In the genomic region with DNA sequence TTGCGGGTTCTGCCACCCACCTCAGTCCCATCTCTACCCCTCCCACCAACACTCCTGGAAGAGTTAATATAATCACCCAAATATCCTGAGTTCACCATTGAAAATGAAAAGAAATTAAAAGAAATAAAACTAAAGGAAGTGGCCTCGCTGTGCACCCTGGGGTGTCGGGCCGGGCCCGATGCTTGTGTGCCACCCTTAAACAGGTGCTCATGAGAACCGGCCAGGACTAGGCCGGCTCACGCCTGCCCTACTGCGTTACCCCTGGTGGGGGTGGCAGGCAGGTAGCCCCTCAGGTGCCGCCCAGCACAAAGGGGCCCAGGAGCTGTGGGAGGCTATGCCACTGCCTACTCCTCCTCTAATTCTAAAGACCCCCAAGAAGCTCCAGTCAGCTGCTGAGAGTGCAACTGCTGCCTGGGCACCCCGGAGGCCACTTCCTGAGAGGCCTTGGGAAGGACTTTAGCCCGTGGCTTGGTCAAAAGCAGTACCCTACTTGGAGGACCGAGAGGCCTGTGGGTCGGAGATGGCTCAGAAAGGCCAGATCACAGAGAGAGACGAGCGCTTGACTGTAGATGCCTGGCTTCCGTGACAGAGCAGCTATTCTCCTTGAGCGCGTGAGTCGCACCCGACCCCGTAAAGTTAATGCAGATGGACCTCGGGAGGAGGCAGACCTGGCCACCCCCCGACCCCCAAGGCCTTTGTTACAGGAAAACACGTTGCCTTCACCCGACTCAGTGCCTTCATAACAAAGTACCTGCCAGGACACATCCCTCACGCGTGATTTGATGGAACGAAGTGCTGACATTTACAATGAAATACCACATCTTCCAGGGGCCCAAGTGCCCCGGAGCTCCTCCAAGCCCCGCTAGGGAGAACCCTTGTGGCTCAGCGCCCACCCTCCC, we compare ENCODE assay signal across 15 cellular contexts. TPM values are rescaled to one million over a fixed set of nuclear protein-coding genes. Genes with fewer than 3 reads are reported as not detected.
DNase-seq lines count a peak whose midpoint lies in the region; ATAC-seq and TF ChIP-seq lines count a peak whose summit lies in the region.
"Had no signal": no experiment of that assay in that cellular context is flagged by ENCODE, and none has a peak within 500 bp of the region (broad histone marks: within the 10 kb centered on the region; RNA-seq: fewer than 3 reads in every experiment).

No MANE protein-coding gene starts in this region.

- no peak for TF ChIP-seq POLR2A in spleen (IDR thresholded peaks at IDR 0.05)

- no peak for TF ChIP-seq CTCF in spleen (IDR thresholded peaks at IDR 0.05 in 8 of 11, conservative IDR thresholded peaks at IDR 0.05 in 3 of 11)

- H3K9me3 ChIP-seq in spleen = no peaks in the 10 kb centered on the region
- no peaks in the 10 kb centered on the region for H3K9me3 ChIP-seq in aorta (ENCODE audit: control insufficient read depth, low read length)
- H3K9me3 ChIP-seq: BLaER1 had no signal

- no peak overlapping the region for H2AK5ac ChIP-seq in mesendoderm (ENCODE audit: low read length)

- no peaks in the 10 kb centered on the region for H3K9me3 Mint-ChIP-seq in activated T-cell treated with anti-CD3 and anti-CD28 coated beads, Interleukin-2, amount 50 U/mL, for 24 hours
- H3K9me3 Mint-ChIP-seq: CD8-positive, alpha-beta T cell had no signal

- H3K36me3 Mint-ChIP-seq in activated T-cell treated with anti-CD3 and anti-CD28 coated beads, Interleukin-2, amount 50 U/mL, for 24 hours (ENCODE audit: low read depth) = no peaks in the 10 kb centered on the region
- H3K36me3 Mint-ChIP-seq: CD8-positive, alpha-beta T cell had no signal

- ATAC-seq in aorta (ENCODE audit: low FRiP score) (no peak), GM18868 (IDR thresholded peaks at IDR 0.05; ENCODE audit: unreplicated experiment) (no peak)
- ATAC-seq: CD8-positive, alpha-beta T cell had no signal

- no peak overlapping the region for H4K5ac ChIP-seq in mesendoderm (ENCODE audit: low read length)

- H3K27ac ChIP-seq in spleen = no peak overlapping the region
- H3K27ac ChIP-seq in aorta (ENCODE audit: low read depth in 1 of 2, low read length in 2 of 2) = no peak overlapping the region
- no peak overlapping the region for H3K27ac ChIP-seq in mesendoderm (ENCODE audit: low read depth, low read length)
- H3K27ac ChIP-seq: BLaER1 had no signal

- no peaks in the 10 kb centered on the region for H3K79me1 ChIP-seq in mesendoderm (ENCODE audit: low read length)

- no peak overlapping the region for H3K18ac ChIP-seq in mesendoderm (ENCODE audit: low read length)

- no peak overlapping the region for H3K4me2 ChIP-seq in mesendoderm (ENCODE audit: low read length)
- H3K4me2 ChIP-seq: BLaER1 had no signal

- H2BK120ac ChIP-seq in mesendoderm (ENCODE audit: low read depth, low read length) = no peak overlapping the region

- H3K36me3 ChIP-seq in spleen (no peaks in the 10 kb centered on the region), aorta (ENCODE audit: control insufficient read depth in 1 of 2, insufficient read depth in 2 of 2, low read length in 1 of 2) (no peaks in the 10 kb centered on the region), mesendoderm (ENCODE audit: control insufficient read depth, insufficient read depth, low read length) (no peaks in the 10 kb centered on the region)
- H3K36me3 ChIP-seq: BLaER1 had no signal

- no peak overlapping the region for H3K4me3 ChIP-seq in spleen
- no peak overlapping the region for H3K4me3 ChIP-seq in aorta (ENCODE audit: low read length in 2 of 2)
- H3K4me3 ChIP-seq in mesendoderm (ENCODE audit: low read length) = no peak overlapping the region
- H3K4me3 ChIP-seq: BLaER1 had no signal

- no peak overlapping the region for H3K4me3 Mint-ChIP-seq in activated T-cell treated with anti-CD3 and anti-CD28 coated beads, Interleukin-2, amount 50 U/mL, for 24 hours
- H3K4me3 Mint-ChIP-seq: CD8-positive, alpha-beta T cell had no signal

- 82 to 89% (median 87%) methylated on average over 32 of the region's 32 CpGs for WGBS in spleen, 5 donors
- WGBS in aorta, 2 donors = 80 to 83% methylated on average over 32 of the region's 32 CpGs
- WGBS in mesendoderm (ENCODE audit: extremely low coverage, insufficient coverage, low lambda C conversion rate) = no CpG with 5 or more reads among the region's 32 CpGs

- no peaks in the 10 kb centered on the region for H3K79me2 ChIP-seq in mesendoderm (ENCODE audit: control insufficient read depth, insufficient read depth, low read length)

- H3K27ac Mint-ChIP-seq in activated T-cell treated with anti-CD3 and anti-CD28 coated beads, Interleukin-2, amount 50 U/mL, for 24 hours = no peak overlapping the region
- H3K27ac Mint-ChIP-seq: CD8-positive, alpha-beta T cell had no signal

- no peaks in the 10 kb centered on the region for H3K4me1 Mint-ChIP-seq in activated T-cell treated with anti-CD3 and anti-CD28 coated beads, Interleukin-2, amount 50 U/mL, for 24 hours (ENCODE audit: low read depth)

- H3K4ac ChIP-seq in mesendoderm (ENCODE audit: low read depth, low read length) = no peak overlapping the region

- H3K9ac ChIP-seq in mesendoderm (ENCODE audit: low read length) = no peak overlapping the region
- H3K9ac ChIP-seq: BLaER1 had no signal

- no peak overlapping the region for H3K23ac ChIP-seq in mesendoderm (ENCODE audit: low read length)

- H3K56ac ChIP-seq in mesendoderm (ENCODE audit: low read length) = no peak overlapping the region

- peak; percentile 15 for DNase-seq in activated T-cell treated with anti-CD3 and anti-CD28 coated beads, Interleukin-2, amount 50 U/mL, for 24 hours
- no peak for DNase-seq in activated T-cell treated with anti-CD3 and anti-CD28 coated beads, Interleukin-2, amount 50 U/mL, for 1 hour
- peak; percentile 7 for DNase-seq in foreskin melanocyte
- DNase-seq in spleen = peak; percentile 73
- peak; percentile 19 to 60 for DNase-seq in aorta
- DNase-seq in putamen (ENCODE audit: low spot score) = no peak
- DNase-seq in mesendoderm = no peak
- DNase-seq: CD8-positive, alpha-beta T cell; GF-D8; H7; KBM-7; MV-4-11; NCI-H187 treated with DMSO at 0.1 percent for 48 hours had no signal

- no peak overlapping the region for H4K8ac ChIP-seq in mesendoderm (ENCODE audit: low read depth, low read length)

- no peak overlapping the region for H2BK15ac ChIP-seq in mesendoderm (replicated peaks; ENCODE audit: low read depth)

- H2BK5ac ChIP-seq in mesendoderm (ENCODE audit: low read length) = no peak overlapping the region

- H3K27me3 ChIP-seq in spleen (replicated peaks in 1 of 7) = peaks cover 0 to 19% (median 0%) of the 10 kb centered on the region in 7 donors
- H3K27me3 ChIP-seq in aorta (ENCODE audit: control insufficient read depth in 1 of 2, insufficient read depth in 2 of 2, low read length in 1 of 2) = no peaks in the 10 kb centered on the region
- no peaks in the 10 kb centered on the region for H3K27me3 ChIP-seq in mesendoderm (ENCODE audit: insufficient read depth, low read length, poor library complexity)
- H3K27me3 ChIP-seq: BLaER1 had no signal

- H3K4me1 ChIP-seq in spleen (no peaks in the 10 kb centered on the region), aorta (ENCODE audit: control insufficient read depth in 1 of 2, insufficient read depth in 2 of 2, low read length in 2 of 2) (no peaks in the 10 kb centered on the region), mesendoderm (ENCODE audit: control insufficient read depth, low read depth, low read length) (no peaks in the 10 kb centered on the region)

- intact Hi-C loops in spleen (cut with DNase I; ENCODE audit: low total_unique reads) = no loop called here
- intact Hi-C loops in aorta (cut with DNase I) = no loop called here

- peaks cover 3% of the 10 kb centered on the region for H3K27me3 Mint-ChIP-seq in activated T-cell treated with anti-CD3 and anti-CD28 coated beads, Interleukin-2, amount 50 U/mL, for 24 hours

RNA-seq across cellular contexts. Expression of a gene that starts 51.0 kb away (rescaled TPM):
- total RNA-seq in spleen (10 to 100 TPM; 28.0 to 41.2 (median 35.3) TPM), aorta (10 to 100 TPM; 27.0 to 29.4 TPM)
- polyA plus RNA-seq in spleen (10 to 100 TPM; 15.6 to 21.0 (median 17.3) TPM), aorta (10 to 100 TPM; 14.0 to 25.3 TPM)
- 28.9 TPM for polyA plus RNA-seq in mesendoderm (2013, experiment 1 of 2)
- polyA plus RNA-seq in mesendoderm (2013, experiment 2 of 2) = 30.4 TPM

Comparison
In these comparisons a context has a peak if more than half of its experiments do, and no peak if none do; other contexts are left out.
1. DNase-seq: peak in activated T-cell treated with anti-CD3 and anti-CD28 coated beads, Interleukin-2, amount 50 U/mL, for 24 hours (single experiment), foreskin melanocyte (single experiment), spleen (single experiment) and aorta (2 of 2); none in activated T-cell treated with anti-CD3 and anti-CD28 coated beads, Interleukin-2, amount 50 U/mL, for 1 hour (single experiment), putamen (single experiment) and mesendoderm (single experiment).